Comparison of ENCODE assay signal across 1 cellular context in genomic region chr20:57198359-57199072, GRCh38.
TF ChIP-seq lines count a peak whose summit lies in the region.

No MANE protein-coding gene starts in this region.

TF ChIP-seq in H1, 55 proteins besides CTCF, POLR2A, EP300 and RAD21 (continued from another document):
- TF ChIP-seq, protein P1, sequence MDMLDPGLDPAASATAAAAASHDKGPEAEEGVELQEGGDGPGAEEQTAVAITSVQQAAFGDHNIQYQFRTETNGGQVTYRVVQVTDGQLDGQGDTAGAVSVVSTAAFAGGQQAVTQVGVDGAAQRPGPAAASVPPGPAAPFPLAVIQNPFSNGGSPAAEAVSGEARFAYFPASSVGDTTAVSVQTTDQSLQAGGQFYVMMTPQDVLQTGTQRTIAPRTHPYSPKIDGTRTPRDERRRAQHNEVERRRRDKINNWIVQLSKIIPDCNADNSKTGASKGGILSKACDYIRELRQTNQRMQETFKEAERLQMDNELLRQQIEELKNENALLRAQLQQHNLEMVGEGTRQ (IDR thresholded peaks at IDR 0.05; ENCODE audit: low read length) = no peak
- TF ChIP-seq KDM5A (IDR thresholded peaks at IDR 0.05; ENCODE audit: low read length) (no peak), CHD2 (IDR thresholded peaks at IDR 0.05; ENCODE audit: low read length) (no peak), TBP (IDR thresholded peaks at IDR 0.05; ENCODE audit: low read depth, low read length) (no peak), HDAC2 (IDR thresholded peaks at IDR 0.05; ENCODE audit: borderline replicate concordance in 1 of 2, low read depth in 2 of 2, low read length in 2 of 2) (peak in 1 of 2 experiments; percentile 64; a peak in 1 of 4 replicates), HDAC6 (IDR thresholded peaks at IDR 0.05; ENCODE audit: low read depth, low read length) (no peak), SIRT6 (IDR thresholded peaks at IDR 0.05; ENCODE audit: low read length) (no peak), SRF (IDR thresholded peaks at IDR 0.05; ENCODE audit: low read depth, low read length) (no peak), EZH2 (IDR thresholded peaks at IDR 0.05; ENCODE audit: low read depth, low read length, severe bottlenecking) (no peak), NANOG (IDR thresholded peaks at IDR 0.05; ENCODE audit: insufficient read depth, low read depth, low read length, poor library complexity, severe bottlenecking) (no peak), TEAD4 (IDR thresholded peaks at IDR 0.05; ENCODE audit: low read depth, low read length) (peak; percentile 74), TCF12 (IDR thresholded peaks at IDR 0.05; ENCODE audit: low read depth, low read length) (peak; percentile 66; the same call in 1 of the 2 replicates), CBX8 (IDR thresholded peaks at IDR 0.05; ENCODE audit: borderline replicate concordance, low read depth, low read length) (no peak), NRF1 (IDR thresholded peaks at IDR 0.05; ENCODE audit: low read depth, low read length) (no peak), BRCA1 (IDR thresholded peaks at IDR 0.05; ENCODE audit: low read depth, low read length) (no peak), POU5F1 (IDR thresholded peaks at IDR 0.05; ENCODE audit: low read depth, low read length) (peak; percentile 88), SP1 (IDR thresholded peaks at IDR 0.05; ENCODE audit: low read depth, low read length) (0 out of 2 replicates have a peak, but pooled peaks have one; percentile 22), ASH2L (IDR thresholded peaks at IDR 0.05; ENCODE audit: low read length) (no peak), CHD1 (IDR thresholded peaks at IDR 0.05; ENCODE audit: low read depth, low read length) (no peak), BACH1 (IDR thresholded peaks at IDR 0.05; ENCODE audit: low read length) (no peak), EGR1 (IDR thresholded peaks at IDR 0.05; ENCODE audit: borderline replicate concordance, low read depth, low read length) (peak; percentile 92), CHD7 (IDR thresholded peaks at IDR 0.05; ENCODE audit: insufficient replicate concordance, low read length) (no peak), CTBP2 (IDR thresholded peaks at IDR 0.05; ENCODE audit: borderline replicate concordance, insufficient read depth, insufficient read length, low read length) (peak; percentile 90), GTF2F1 (IDR thresholded peaks at IDR 0.05; ENCODE audit: borderline replicate concordance, low read depth, low read length) (no peak), SIX5 (IDR thresholded peaks at IDR 0.05; ENCODE audit: low read depth, low read length) (no peak), RBBP5 (IDR thresholded peaks at IDR 0.05; ENCODE audit: borderline replicate concordance, low read depth, low read length) (no peak), SIN3A (conservative IDR thresholded peaks at IDR 0.05 in 1 of 2, IDR thresholded peaks at IDR 0.05 in 1 of 2; ENCODE audit: low read depth in 1 of 2, low read length in 2 of 2) (no peak), SAP30 (IDR thresholded peaks at IDR 0.05; ENCODE audit: insufficient read depth, insufficient replicate concordance, low read length) (no peak), JUN (IDR thresholded peaks at IDR 0.05; ENCODE audit: low read depth, low read length) (no peak), ZNF274 (IDR thresholded peaks at IDR 0.05; ENCODE audit: borderline replicate concordance, extremely low read depth, low read length) (no peak), FOSL1 (IDR thresholded peaks at IDR 0.05; ENCODE audit: insufficient read depth, low read depth, low read length) (no peak), CEBPB (IDR thresholded peaks at IDR 0.05; ENCODE audit: low read depth, low read length) (no peak), TAF7 (optimal IDR thresholded peaks at IDR 0.05; ENCODE audit: borderline replicate concordance, low read depth, low read length) (no peak), YY1 (IDR thresholded peaks at IDR 0.05; ENCODE audit: low read depth, low read length) (no peak), RXRA (IDR thresholded peaks at IDR 0.05; ENCODE audit: insufficient read depth, low read depth, low read length) (no peak), SUZ12 (IDR thresholded peaks at IDR 0.05; ENCODE audit: low read length) (no peak), GABPA (IDR thresholded peaks at IDR 0.05; ENCODE audit: borderline replicate concordance, insufficient read depth, low read length) (peak; percentile 30; the same call in 1 of the 2 replicates), RFX5 (IDR thresholded peaks at IDR 0.05; ENCODE audit: borderline replicate concordance, low read depth, low read length) (no peak), CREB1 (IDR thresholded peaks at IDR 0.05) (no peak), RNF2 (IDR thresholded peaks at IDR 0.05; ENCODE audit: borderline replicate concordance, low read depth, low read length, missing control alignments, poor library complexity, severe bottlenecking) (no peak)
- TF ChIP-seq, protein P2, sequence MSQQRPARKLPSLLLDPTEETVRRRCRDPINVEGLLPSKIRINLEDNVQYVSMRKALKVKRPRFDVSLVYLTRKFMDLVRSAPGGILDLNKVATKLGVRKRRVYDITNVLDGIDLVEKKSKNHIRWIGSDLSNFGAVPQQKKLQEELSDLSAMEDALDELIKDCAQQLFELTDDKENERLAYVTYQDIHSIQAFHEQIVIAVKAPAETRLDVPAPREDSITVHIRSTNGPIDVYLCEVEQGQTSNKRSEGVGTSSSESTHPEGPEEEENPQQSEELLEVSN (IDR thresholded peaks at IDR 0.05) = 0 out of 2 replicates have a peak, but pooled peaks have one; percentile 19
- TF ChIP-seq, protein P3, sequence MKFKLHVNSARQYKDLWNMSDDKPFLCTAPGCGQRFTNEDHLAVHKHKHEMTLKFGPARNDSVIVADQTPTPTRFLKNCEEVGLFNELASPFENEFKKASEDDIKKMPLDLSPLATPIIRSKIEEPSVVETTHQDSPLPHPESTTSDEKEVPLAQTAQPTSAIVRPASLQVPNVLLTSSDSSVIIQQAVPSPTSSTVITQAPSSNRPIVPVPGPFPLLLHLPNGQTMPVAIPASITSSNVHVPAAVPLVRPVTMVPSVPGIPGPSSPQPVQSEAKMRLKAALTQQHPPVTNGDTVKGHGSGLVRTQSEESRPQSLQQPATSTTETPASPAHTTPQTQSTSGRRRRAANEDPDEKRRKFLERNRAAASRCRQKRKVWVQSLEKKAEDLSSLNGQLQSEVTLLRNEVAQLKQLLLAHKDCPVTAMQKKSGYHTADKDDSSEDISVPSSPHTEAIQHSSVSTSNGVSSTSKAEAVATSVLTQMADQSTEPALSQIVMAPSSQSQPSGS (IDR thresholded peaks at IDR 0.05; ENCODE audit: low read length) = no peak
